In the genomic region with DNA sequence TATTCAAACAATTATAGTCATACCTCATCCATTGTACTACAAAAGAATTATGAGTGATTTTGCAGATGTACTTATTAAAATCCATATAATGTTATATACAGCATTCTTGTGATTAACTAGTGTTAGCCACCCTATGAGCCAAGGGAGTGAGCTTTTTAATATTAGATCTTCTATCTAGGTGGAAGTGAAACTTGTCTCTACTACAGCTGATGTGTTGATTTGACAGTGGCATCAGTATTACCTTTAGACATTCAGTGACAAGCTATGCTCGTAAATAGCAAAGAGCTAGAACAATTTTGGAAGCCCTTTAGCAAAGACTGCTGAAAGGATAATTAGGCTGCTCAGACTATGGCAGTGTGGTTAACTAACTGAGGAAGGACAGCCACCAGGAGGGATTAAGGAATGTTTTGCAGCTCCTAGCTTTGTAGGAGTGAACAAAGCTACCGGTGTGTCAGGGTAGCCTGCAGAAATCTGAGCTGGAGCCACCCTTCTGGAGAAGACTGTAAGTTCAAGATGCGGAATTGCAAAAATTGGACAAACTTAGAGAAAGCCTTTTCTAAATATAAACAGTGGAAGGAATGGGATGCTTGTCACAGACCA, we compare ENCODE assay signal across 19 cellular contexts.
"Had no signal": no experiment of that assay in that cellular context is flagged by ENCODE, and none has a peak within 500 bp of the region (broad histone marks: within the 10 kb centered on the region; RNA-seq: fewer than 3 reads in every experiment).

No MANE protein-coding gene starts in this region.

- H3K9me3 Mint-ChIP-seq: activated naive CD8-positive, alpha-beta T cell treated with anti-CD3 and anti-CD28 coated beads, Interleukin-2, amount 50 U/mL, for 24 hours; activated T-helper 17 cell treated with anti-CD3 and anti-CD28 coated beads, Interleukin-2, amount 50 U/mL, for 72 hours; dendritic cell treated with granulocyte-macrophage colony-stimulating factor and Interleukin-4, amounts not matched to agents 40 ng/mL and 50 ng/mL, for 4 days; immature natural killer cell; natural killer cell had no signal

- H3K27ac Mint-ChIP-seq: activated naive CD8-positive, alpha-beta T cell treated with anti-CD3 and anti-CD28 coated beads, Interleukin-2, amount 50 U/mL, for 24 hours; activated T-helper 17 cell treated with anti-CD3 and anti-CD28 coated beads, Interleukin-2, amount 50 U/mL, for 72 hours; dendritic cell treated with granulocyte-macrophage colony-stimulating factor and Interleukin-4, amounts not matched to agents 40 ng/mL and 50 ng/mL, for 4 days; immature natural killer cell; natural killer cell; progenitor cell of endocrine pancreas had no signal

- H3K36me3 Mint-ChIP-seq: natural killer cell had no signal

- H3K27me3 Mint-ChIP-seq: activated naive CD8-positive, alpha-beta T cell treated with anti-CD3 and anti-CD28 coated beads, Interleukin-2, amount 50 U/mL, for 24 hours; activated T-helper 17 cell treated with anti-CD3 and anti-CD28 coated beads, Interleukin-2, amount 50 U/mL, for 72 hours; dendritic cell treated with granulocyte-macrophage colony-stimulating factor and Interleukin-4, amounts not matched to agents 40 ng/mL and 50 ng/mL, for 4 days; progenitor cell of endocrine pancreas had no signal

- H3K4me3 Mint-ChIP-seq: activated naive CD8-positive, alpha-beta T cell treated with anti-CD3 and anti-CD28 coated beads, Interleukin-2, amount 50 U/mL, for 24 hours; activated T-helper 17 cell treated with anti-CD3 and anti-CD28 coated beads, Interleukin-2, amount 50 U/mL, for 72 hours; dendritic cell treated with granulocyte-macrophage colony-stimulating factor and Interleukin-4, amounts not matched to agents 40 ng/mL and 50 ng/mL, for 4 days; immature natural killer cell; natural killer cell had no signal

- DNase-seq: activated CD4-positive, alpha-beta T cell treated with anti-CD3 and anti-CD28 coated beads, Interleukin-2, amount 50 U/mL, for 48 hours; activated naive CD4-positive, alpha-beta T cell treated with Interleukin-2 at 50 U/mL for 16 hours; activated naive CD8-positive, alpha-beta T cell treated with anti-CD3 and anti-CD28 coated beads, Interleukin-2, amount 50 U/mL, for 24 hours; effector memory CD4-positive, alpha-beta T cell; foreskin melanocyte; heart left ventricle; immature natural killer cell; left colon; natural killer cell; occipital lobe; right cardiac atrium; stimulated activated CD4-positive, alpha-beta T cell treated with anti-CD3 and anti-CD28 coated beads, Interleukin-15, amount 100 ng/mL, for 24 hours; stimulated activated CD4-positive, alpha-beta T cell treated with anti-CD3 and anti-CD28 coated beads, Interleukin-4, amount 100 ng/mL, for 1 hour; stimulated activated naive CD8-positive, alpha-beta T cell treated with anti-CD3 and anti-CD28 coated beads, Interleukin-15, Interleukin-2, amounts not matched to agents 100 U/mL and 50 U/mL, for 24 hours; T-helper 9 cell; transverse colon had no signal

- ATAC-seq: activated naive CD8-positive, alpha-beta T cell treated with anti-CD3 and anti-CD28 coated beads, Interleukin-2, amount 50 U/mL, for 24 hours; activated T-helper 17 cell treated with anti-CD3 and anti-CD28 coated beads, Interleukin-2, amount 50 U/mL, for 72 hours; heart left ventricle; left colon; natural killer cell; right cardiac atrium; stimulated activated naive CD8-positive, alpha-beta T cell treated with anti-CD3 and anti-CD28 coated beads, Interleukin-15, Interleukin-2, amounts not matched to agents 100 U/mL and 50 U/mL, for 24 hours had no signal

- H3K4me1 Mint-ChIP-seq: activated naive CD8-positive, alpha-beta T cell treated with anti-CD3 and anti-CD28 coated beads, Interleukin-2, amount 50 U/mL, for 24 hours; activated T-helper 17 cell treated with anti-CD3 and anti-CD28 coated beads, Interleukin-2, amount 50 U/mL, for 72 hours; immature natural killer cell; natural killer cell had no signal
